12 cellular contexts compared by ENCODE assay signal in the genomic region with DNA sequence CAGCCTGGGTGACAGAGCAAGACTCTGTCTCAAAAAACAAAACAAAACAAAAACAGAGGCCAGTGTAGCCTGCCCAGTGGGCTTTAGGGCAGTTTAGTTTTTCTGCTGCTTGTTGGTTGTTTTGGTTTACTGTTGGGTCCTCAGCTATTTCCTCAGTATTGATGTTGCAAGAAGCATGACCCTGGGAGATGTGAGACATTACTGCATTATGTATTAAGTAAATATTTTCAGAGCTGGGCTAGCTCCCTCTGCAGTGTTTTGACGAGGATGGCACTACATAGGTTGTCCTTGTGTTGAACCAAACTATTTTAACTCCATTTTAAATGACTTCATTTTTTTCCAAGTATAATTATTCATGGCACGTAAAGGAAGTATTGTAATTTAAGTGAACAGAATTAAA. TPM values are rescaled to one million over a fixed set of nuclear protein-coding genes. Genes with fewer than 3 reads are reported as not detected.
A peak's percentile ranks its signal among the peaks of the same experiment; 100 is the strongest.
DNase-seq lines count a peak whose midpoint lies in the region; ATAC-seq, FAIRE-seq and TF ChIP-seq lines count a peak whose summit lies in the region.
"Had no signal": no experiment of that assay in that cellular context is flagged by ENCODE, and none has a peak within 500 bp of the region (broad histone marks: within the 10 kb centered on the region; RNA-seq: fewer than 3 reads in every experiment).

No MANE protein-coding gene starts in this region.

- FAIRE-seq in frontal cortex (lab: Jason Lieb, UNC): no peak

- peak overlapping the region in 1 of 4 donors; percentile 18 for H3K4me3 ChIP-seq in adrenal gland
- H3K4me3 ChIP-seq: lung had no signal

- TF ChIP-seq POLR2A in adrenal gland (IDR thresholded peaks at IDR 0.05): peak in 1 of 2 donors; percentile 43

- H3K4me1 ChIP-seq in adrenal gland (replicated peaks in 1 of 2): peaks cover 21 to 52% of the 10 kb centered on the region in 2 donors

- H3K4me1 Mint-ChIP-seq in natural killer cell: peaks cover 44 to 58% of the 10 kb centered on the region in 2 donors
- H3K4me1 Mint-ChIP-seq in natural killer cell treated with Interleukin-12 subunit alpha and Interleukin-12 subunit beta and Interleukin-15 and Interleukin-18, amount 100 ng/mL, for 72 hours (ENCODE audit: low read depth in 2 of 2): peaks cover 27 to 34% of the 10 kb centered on the region in 2 donors

- H3K27ac ChIP-seq in adrenal gland: peak overlapping the region; percentile 26 to 76 (median 58)

- DNase-seq in natural killer cell (no peak), adrenal gland (peak in 6 of 7 donors; percentile 28 to 60 (median 51)), iris pigment epithelial cell (ENCODE audit: low read depth) (peak; percentile 93), frontal cortex (ENCODE audit: low spot score in 2 of 2) (no peak), NCI-H1436 (lab: John Stamatoyannopoulos, UW) (no peak)
- no peak for DNase-seq in natural killer cell treated with Interleukin-12 subunit alpha and Interleukin-12 subunit beta and Interleukin-15 and Interleukin-18, amount 100 ng/mL, for 72 hours (ENCODE audit: low spot score)
- DNase-seq in activated naive CD4-positive, alpha-beta T cell (lab: John Stamatoyannopoulos, UW): no peak
- DNase-seq: activated CD4-positive, alpha-beta memory T cell treated with anti-CD3 and anti-CD28 coated beads for 36 hours; dermis blood vessel endothelial cell had no signal

- peak overlapping the region; percentile 26 to 65 for H3K27ac Mint-ChIP-seq in natural killer cell
- no peak overlapping the region for H3K27ac Mint-ChIP-seq in natural killer cell treated with Interleukin-12 subunit alpha and Interleukin-12 subunit beta and Interleukin-15 and Interleukin-18, amount 100 ng/mL, for 72 hours
- H3K27ac Mint-ChIP-seq: activated CD4-positive, alpha-beta memory T cell treated with anti-CD3 and anti-CD28 coated beads for 36 hours had no signal

- H3K4me3 Mint-ChIP-seq in natural killer cell: no peak overlapping the region
- no peak overlapping the region for H3K4me3 Mint-ChIP-seq in natural killer cell treated with Interleukin-12 subunit alpha and Interleukin-12 subunit beta and Interleukin-15 and Interleukin-18, amount 100 ng/mL, for 72 hours
- H3K4me3 Mint-ChIP-seq: activated CD4-positive, alpha-beta memory T cell treated with anti-CD3 and anti-CD28 coated beads for 36 hours; IgD-negative memory B cell had no signal

- no peak for ATAC-seq in natural killer cell
- no peak for ATAC-seq in natural killer cell treated with Interleukin-12 subunit alpha and Interleukin-12 subunit beta and Interleukin-15 and Interleukin-18, amount 100 ng/mL, for 72 hours
- ATAC-seq in HG03025 (IDR thresholded peaks at IDR 0.05; ENCODE audit: low FRiP score, unreplicated experiment): no peak

- intact Hi-C loops in natural killer cell (cut with micrococcal nuclease): no loop called here
- intact Hi-C loops in adrenal gland (cut with DNase I): no loop called here

- peaks cover 0 to 4% of the 10 kb centered on the region in 2 donors for H3K9me3 Mint-ChIP-seq in natural killer cell
- H3K9me3 Mint-ChIP-seq in natural killer cell treated with Interleukin-12 subunit alpha and Interleukin-12 subunit beta and Interleukin-15 and Interleukin-18, amount 100 ng/mL, for 72 hours: no peaks in the 10 kb centered on the region
- H3K9me3 Mint-ChIP-seq: activated CD4-positive, alpha-beta memory T cell treated with anti-CD3 and anti-CD28 coated beads for 36 hours; IgD-negative memory B cell had no signal

- WGBS in adrenal gland, 4 donors: 22 to 39% (median 34%) methylated on average over 2 of the region's 2 CpGs

- H3K27me3 ChIP-seq in adrenal gland: no peaks in the 10 kb centered on the region

- no peaks in the 10 kb centered on the region for H3K9me3 ChIP-seq in adrenal gland (replicated peaks in 1 of 3)

- H3K27me3 Mint-ChIP-seq in natural killer cell (ENCODE audit: low read depth in 2 of 2): no peaks in the 10 kb centered on the region
- H3K27me3 Mint-ChIP-seq in natural killer cell treated with Interleukin-12 subunit alpha and Interleukin-12 subunit beta and Interleukin-15 and Interleukin-18, amount 100 ng/mL, for 72 hours: no peaks in the 10 kb centered on the region
- H3K27me3 Mint-ChIP-seq: activated CD4-positive, alpha-beta memory T cell treated with anti-CD3 and anti-CD28 coated beads for 36 hours; IgD-negative memory B cell had no signal

- TF ChIP-seq CTCF in natural killer cell (IDR thresholded peaks at IDR 0.05) (no peak), adrenal gland (IDR thresholded peaks at IDR 0.05) (peak in 4 of 6 experiments; percentile 6 to 35 (median 20))

- H3K36me3 Mint-ChIP-seq in natural killer cell: no peaks in the 10 kb centered on the region
- H3K36me3 Mint-ChIP-seq in natural killer cell treated with Interleukin-12 subunit alpha and Interleukin-12 subunit beta and Interleukin-15 and Interleukin-18, amount 100 ng/mL, for 72 hours: peaks cover 5% of the 10 kb centered on the region

- H3K36me3 ChIP-seq in adrenal gland (replicated peaks in 1 of 2): no peaks in the 10 kb centered on the region

RNA-seq across cellular contexts. Expression of gene AKAP9, which starts 4.8 kb away (rescaled TPM):
- total RNA-seq in natural killer cell (10 to 100 TPM; 78.8 to 93.0 (median 81.9) TPM), adrenal gland (10 to 100 TPM; 37.7 to 89.0 (median 65.3) TPM), frontal cortex (187 TPM)
- 10 to 100 TPM; 39.1 to 51.9 TPM for total RNA-seq in natural killer cell treated with Interleukin-12 subunit alpha and Interleukin-12 subunit beta and Interleukin-15 and Interleukin-18, amount 100 ng/mL, for 72 hours
- 10 to 100 TPM; 22.7 to 46.0 (median 35.0) TPM for polyA plus RNA-seq in adrenal gland

Comparison
In these comparisons a context has a peak if more than half of its experiments do, and no peak if none do; other contexts are left out.
1. H3K27ac Mint-ChIP-seq: peak in natural killer cell (2 of 2); none in natural killer cell treated with Interleukin-12 subunit alpha and Interleukin-12 subunit beta and Interleukin-15 and Interleukin-18, amount 100 ng/mL, for 72 hours (0 of 2).
2. DNase-seq: peak in adrenal gland (6 of 7) and iris pigment epithelial cell (single experiment); none in natural killer cell (single experiment), natural killer cell treated with Interleukin-12 subunit alpha and Interleukin-12 subunit beta and Interleukin-15 and Interleukin-18, amount 100 ng/mL, for 72 hours (single experiment), frontal cortex (0 of 2), NCI-H1436 (single experiment) and activated naive CD4-positive, alpha-beta T cell (0 of 4).